ENCODE assay signal across 26 cellular contexts in the genomic region with DNA sequence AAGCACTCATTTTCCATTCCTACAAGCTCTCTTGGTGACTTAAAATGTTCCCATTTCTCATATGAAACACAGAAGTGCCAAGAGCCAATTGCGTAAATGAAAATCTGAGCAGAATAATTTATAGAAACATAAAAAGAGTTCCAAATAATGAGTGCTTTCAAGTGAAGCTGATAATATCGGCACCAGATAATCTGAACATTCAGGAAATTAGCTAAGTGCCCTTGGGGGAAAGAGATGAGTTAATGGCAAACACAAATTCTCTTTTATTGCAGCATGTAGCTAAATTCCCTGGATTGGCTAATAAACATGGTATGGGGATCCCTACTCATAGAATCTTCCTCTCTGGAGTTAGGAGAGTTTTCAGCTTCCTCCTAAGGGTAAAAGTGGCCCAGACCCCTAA. TPM values are rescaled to one million over a fixed set of nuclear protein-coding genes. Genes with fewer than 3 reads are reported as not detected.
DNase-seq lines count a peak whose midpoint lies in the region; ATAC-seq, FAIRE-seq and TF ChIP-seq lines count a peak whose summit lies in the region.
"Had no signal": no experiment of that assay in that cellular context is flagged by ENCODE, and none has a peak within 500 bp of the region (broad histone marks: within the 10 kb centered on the region; RNA-seq: fewer than 3 reads in every experiment).

No MANE protein-coding gene starts in this region.

- intact Hi-C loops in CD4-positive, alpha-beta T cell (cut with DNase I, micrococcal nuclease), result no loop called here
- intact Hi-C loops in activated CD8-positive, alpha-beta T cell treated with anti-CD3 and anti-CD28 coated beads for 36 hours (cut with micrococcal nuclease), result loop anchor here (10.0 kb wide), 1 partner anchor 1278 kb away; the partner anchor contains the start of gene HNRNPC
- intact Hi-C loops in sciatic nerve (cut with DNase I), result no loop called here

- peak overlapping the region; percentile 94 for H3K27ac Mint-ChIP-seq in T-helper 1 cell treated with Interleukin-12 subunit alpha and Interleukin-12 subunit beta and Interleukin-4 antibody, amounts not matched to agents 30 μg/mL and 1 μg/mL, for 36 hours
- H3K27ac Mint-ChIP-seq in CD4-positive, alpha-beta T cell, result peak overlapping the region; percentile 93
- H3K27ac Mint-ChIP-seq in activated CD8-positive, alpha-beta T cell treated with anti-CD3 and anti-CD28 coated beads for 36 hours, result peak overlapping the region; percentile 94

- H3K36me3 ChIP-seq in keratinocyte (ENCODE audit: control insufficient read depth in 2 of 2, extremely low read depth in 1 of 2, insufficient read depth in 2 of 2, low read length in 2 of 2), result no peaks in the 10 kb centered on the region
- H3K36me3 ChIP-seq: BE2C, right atrium auricular region, WERI-Rb-1 had no signal

- no peak for TF ChIP-seq CTCF in CD4-positive, alpha-beta T cell (IDR thresholded peaks at IDR 0.05)
- no peak for TF ChIP-seq CTCF in activated CD8-positive, alpha-beta T cell treated with anti-CD3 and anti-CD28 coated beads for 36 hours (IDR thresholded peaks at IDR 0.05)
- no peak for TF ChIP-seq CTCF in keratinocyte (optimal IDR thresholded peaks at IDR 0.05 in 1 of 3, IDR thresholded peaks at IDR 0.05 in 1 of 3, conservative IDR thresholded peaks at IDR 0.05 in 1 of 3; ENCODE audit: extremely low read depth in 1 of 3, insufficient read depth in 2 of 3, low read length in 3 of 3)

- H3K4me3 Mint-ChIP-seq in T-helper 1 cell treated with Interleukin-12 subunit alpha and Interleukin-12 subunit beta and Interleukin-4 antibody, amounts not matched to agents 30 μg/mL and 1 μg/mL, for 36 hours, result peak overlapping the region; percentile 83
- H3K4me3 Mint-ChIP-seq in CD4-positive, alpha-beta T cell, result peak overlapping the region; percentile 86
- H3K4me3 Mint-ChIP-seq in activated CD8-positive, alpha-beta T cell treated with anti-CD3 and anti-CD28 coated beads for 36 hours, result peak overlapping the region; percentile 79

- H3K9me3 Mint-ChIP-seq in T-helper 1 cell treated with Interleukin-12 subunit alpha and Interleukin-12 subunit beta and Interleukin-4 antibody, amounts not matched to agents 30 μg/mL and 1 μg/mL, for 36 hours, result no peaks in the 10 kb centered on the region
- H3K9me3 Mint-ChIP-seq in CD4-positive, alpha-beta T cell, result no peaks in the 10 kb centered on the region
- H3K9me3 Mint-ChIP-seq in activated CD8-positive, alpha-beta T cell treated with anti-CD3 and anti-CD28 coated beads for 36 hours, result no peaks in the 10 kb centered on the region

- FAIRE-seq in keratinocyte (lab: Jason Lieb, UNC), result no peak
- FAIRE-seq: GM12878, HTR-8/SVneo, islet of Langerhans had no signal

- no peak for ATAC-seq in CD4-positive, alpha-beta T cell (ENCODE audit: poor library complexity)
- no peak for ATAC-seq in activated CD8-positive, alpha-beta T cell treated with anti-CD3 and anti-CD28 coated beads for 36 hours
- ATAC-seq in sciatic nerve, result no peak
- ATAC-seq: GM12878 had no signal

- H4K20me1 ChIP-seq in keratinocyte (ENCODE audit: control insufficient read depth, extremely low read depth, insufficient read depth, low read length), result no peaks in the 10 kb centered on the region

- H3K9me3 ChIP-seq in CD4-positive, alpha-beta T cell (ENCODE audit: control insufficient read depth, low read length), result no peaks in the 10 kb centered on the region
- H3K9me3 ChIP-seq in keratinocyte (ENCODE audit: control insufficient read depth, low read depth, low read length), result no peaks in the 10 kb centered on the region
- H3K9me3 ChIP-seq: BE2C, right atrium auricular region had no signal

- no peak overlapping the region for H3K9ac ChIP-seq in keratinocyte (ENCODE audit: control insufficient read depth, extremely low read depth, insufficient read depth, low read length)

- H3K27me3 Mint-ChIP-seq in T-helper 1 cell treated with Interleukin-12 subunit alpha and Interleukin-12 subunit beta and Interleukin-4 antibody, amounts not matched to agents 30 μg/mL and 1 μg/mL, for 36 hours (ENCODE audit: low read depth), result no peaks in the 10 kb centered on the region
- no peaks in the 10 kb centered on the region for H3K27me3 Mint-ChIP-seq in CD4-positive, alpha-beta T cell
- no peaks in the 10 kb centered on the region for H3K27me3 Mint-ChIP-seq in activated CD8-positive, alpha-beta T cell treated with anti-CD3 and anti-CD28 coated beads for 36 hours

- DNase-seq in T-helper 1 cell (no peak), keratinocyte (ENCODE audit: low read depth, low spot score) (no peak), GOT3 (lab: John Stamatoyannopoulos, UW) (no peak), GM19238 (ENCODE audit: insufficient read length, low spot score) (no peak), sciatic nerve (ENCODE audit: low spot score) (no peak)
- DNase-seq in CD4-positive, alpha-beta T cell, result no peak
- DNase-seq in activated CD8-positive, alpha-beta T cell treated with anti-CD3 and anti-CD28 coated beads for 36 hours, result no peak
- DNase-seq: BE2C, dermis blood vessel endothelial cell, foreskin fibroblast, GF-D8, H7, hippocampal formation, Karpas-422, NCI-H2081, NCI-H510A, SW 1271, trophoblast cell, WERI-Rb-1 had no signal

- peaks cover 32% of the 10 kb centered on the region for H3K4me1 ChIP-seq in keratinocyte (ENCODE audit: control insufficient read depth, extremely low read depth, insufficient read depth, low read length)

- peak overlapping the region; percentile 30 for H3K4me2 ChIP-seq in keratinocyte (ENCODE audit: control insufficient read depth, extremely low read depth, insufficient read depth, low read depth, low read length)

- H3K4me1 Mint-ChIP-seq in T-helper 1 cell treated with Interleukin-12 subunit alpha and Interleukin-12 subunit beta and Interleukin-4 antibody, amounts not matched to agents 30 μg/mL and 1 μg/mL, for 36 hours (ENCODE audit: low read depth), result peaks cover 95% of the 10 kb centered on the region
- H3K4me1 Mint-ChIP-seq in CD4-positive, alpha-beta T cell (ENCODE audit: low read depth), result peaks cover 100% of the 10 kb centered on the region
- peaks cover 92% of the 10 kb centered on the region for H3K4me1 Mint-ChIP-seq in activated CD8-positive, alpha-beta T cell treated with anti-CD3 and anti-CD28 coated beads for 36 hours (ENCODE audit: low read depth)

- peak overlapping the region; percentile 99 for H3K27ac ChIP-seq in CD4-positive, alpha-beta T cell (ENCODE audit: low read depth, low read length)
- no peak overlapping the region for H3K27ac ChIP-seq in keratinocyte (ENCODE audit: control insufficient read depth, insufficient read depth, low read length)
- H3K27ac ChIP-seq: 22Rv1, epithelial cell of prostate, right atrium auricular region, WERI-Rb-1 had no signal

- dilution Hi-C loops in keratinocyte (cut with MboI; ENCODE audit: extremely low pct_ligation_motif_present, low sequenced_read_pairs), result no loop called here

- H3K36me3 Mint-ChIP-seq in T-helper 1 cell treated with Interleukin-12 subunit alpha and Interleukin-12 subunit beta and Interleukin-4 antibody, amounts not matched to agents 30 μg/mL and 1 μg/mL, for 36 hours (ENCODE audit: low read depth), result peaks cover 96% of the 10 kb centered on the region
- peaks cover 100% of the 10 kb centered on the region for H3K36me3 Mint-ChIP-seq in CD4-positive, alpha-beta T cell (ENCODE audit: low read depth)
- H3K36me3 Mint-ChIP-seq in activated CD8-positive, alpha-beta T cell treated with anti-CD3 and anti-CD28 coated beads for 36 hours (ENCODE audit: low read depth), result peaks cover 98% of the 10 kb centered on the region

- H2AFZ ChIP-seq in keratinocyte (ENCODE audit: control insufficient read depth, low read length), result no peak overlapping the region

- no peaks in the 10 kb centered on the region for H3K79me2 ChIP-seq in keratinocyte (ENCODE audit: control insufficient read depth, insufficient read depth, low read length)

- no peak overlapping the region for H3K4me3 ChIP-seq in keratinocyte (ENCODE audit: control insufficient read depth in 2 of 3, extremely low read depth in 1 of 3, insufficient read depth in 2 of 3, low read depth in 1 of 3, low read length in 3 of 3)
- H3K4me3 ChIP-seq: GM12878, right atrium auricular region had no signal

- POLR2A ChIA-PET in CD4-positive, alpha-beta T cell (lab: Charles Lee), result interaction anchor here (0.6 to 8.3 kb wide), 27 partner anchors 9 to 1039 kb away, joined by 3 to 331 read pairs (median 6); partner anchors contain the start of gene DAD1
- POLR2A ChIA-PET in activated CD8-positive, alpha-beta T cell treated with anti-CD3 and anti-CD28 coated beads for 36 hours (lab: Charles Lee), result interaction anchor here (0.8 to 20.6 kb wide), 19 partner anchors 9 to 695 kb away, joined by 3 to 1006 read pairs (median 4); partner anchors contain the start of gene DAD1

- H3K27me3 ChIP-seq in CD4-positive, alpha-beta T cell (ENCODE audit: control insufficient read depth, insufficient read depth, low read length), result no peaks in the 10 kb centered on the region
- H3K27me3 ChIP-seq in keratinocyte (ENCODE audit: control insufficient read depth, extremely low read depth, insufficient read depth, low read length), result no peaks in the 10 kb centered on the region
- H3K27me3 ChIP-seq: BE2C, right atrium auricular region had no signal

- CTCF ChIA-PET in CD4-positive, alpha-beta T cell (lab: Charles Lee), result interaction anchor here (0.9 to 4.0 kb wide), 4 partner anchors 9 to 545 kb away, joined by 3 to 21 read pairs (median 12); no protein-coding TSS in a partner anchor
- CTCF ChIA-PET in activated CD8-positive, alpha-beta T cell treated with anti-CD3 and anti-CD28 coated beads for 36 hours (lab: Charles Lee), result interaction anchor here (0.8 to 2.9 kb wide), 14 partner anchors 8 to 793 kb away, joined by 3 to 21 read pairs (median 4); no protein-coding TSS in a partner anchor

- no peaks in the 10 kb centered on the region for H3K9me1 ChIP-seq in keratinocyte (ENCODE audit: control insufficient read depth, extremely low read depth, insufficient read depth, low read length)

RNA-seq across cellular contexts. Expression of gene DAD1, which starts 46.7 kb away (rescaled TPM):
- total RNA-seq in CD4-positive, alpha-beta T cell, result 10 to 100 TPM; 41.8 to 44.1 TPM
- 100 to 1,000 TPM; 194 to 196 TPM for total RNA-seq in activated CD8-positive, alpha-beta T cell treated with anti-CD3 and anti-CD28 coated beads for 36 hours
- 351 to 437 TPM (median 369 TPM) in 3 replicates for polyA plus RNA-seq in keratinocyte
- polyA plus RNA-seq in keratinocyte (2011; ENCODE audit: low read depth), result 97.1 TPM
- 431 and 472 TPM in 2 replicates for polyA plus RNA-seq in keratinocyte (2011; cell fraction: cytosol; rRNA removed)
- polyA plus RNA-seq in keratinocyte (2011; cell fraction: nucleus; rRNA removed), result 304 and 366 TPM in 2 replicates
- polyA plus RNA-seq in keratinocyte (2012; ENCODE audit: low replicate concordance), result 283 and 302 TPM in 2 replicates
- 168 to 246 TPM (median 203 TPM) in 3 replicates for polyA minus RNA-seq in keratinocyte
- 148 TPM for polyA minus RNA-seq in keratinocyte (2011; cell fraction: cytosol; rRNA and poly(A)+ RNA removed)
- polyA minus RNA-seq in keratinocyte (2011; cell fraction: nucleus; rRNA and poly(A)+ RNA removed), result 62.1 and 69.0 TPM in 2 replicates
- 163 TPM for total RNA-seq in sciatic nerve

RNA-seq across cellular contexts. Expression of gene ABHD4, which starts 55.7 kb away (rescaled TPM):
- 1 to 10 TPM; 7.1 to 8.9 TPM for total RNA-seq in CD4-positive, alpha-beta T cell
- 1 to 10 TPM; 8.6 to 9.4 TPM for total RNA-seq in activated CD8-positive, alpha-beta T cell treated with anti-CD3 and anti-CD28 coated beads for 36 hours
- polyA plus RNA-seq in keratinocyte, result 13.9 to 28.3 TPM (median 17.7 TPM) in 3 replicates
- 3.4 TPM for polyA plus RNA-seq in keratinocyte (2011; ENCODE audit: low read depth)
- 15.9 and 17.5 TPM in 2 replicates for polyA plus RNA-seq in keratinocyte (2011; cell fraction: cytosol; rRNA removed)
- 18.0 and 19.0 TPM in 2 replicates for polyA plus RNA-seq in keratinocyte (2011; cell fraction: nucleus; rRNA removed)
- 10.5 and 15.4 TPM in 2 replicates for polyA plus RNA-seq in keratinocyte (2012; ENCODE audit: low replicate concordance)
- 13.1 to 24.0 TPM (median 23.8 TPM) in 3 replicates for polyA minus RNA-seq in keratinocyte
- polyA minus RNA-seq in keratinocyte (2011; cell fraction: cytosol; rRNA and poly(A)+ RNA removed), result 19.2 TPM
- polyA minus RNA-seq in keratinocyte (2011; cell fraction: nucleus; rRNA and poly(A)+ RNA removed), result 10.4 and 14.1 TPM in 2 replicates
- total RNA-seq in sciatic nerve, result 45.2 TPM
